In the genomic region with DNA sequence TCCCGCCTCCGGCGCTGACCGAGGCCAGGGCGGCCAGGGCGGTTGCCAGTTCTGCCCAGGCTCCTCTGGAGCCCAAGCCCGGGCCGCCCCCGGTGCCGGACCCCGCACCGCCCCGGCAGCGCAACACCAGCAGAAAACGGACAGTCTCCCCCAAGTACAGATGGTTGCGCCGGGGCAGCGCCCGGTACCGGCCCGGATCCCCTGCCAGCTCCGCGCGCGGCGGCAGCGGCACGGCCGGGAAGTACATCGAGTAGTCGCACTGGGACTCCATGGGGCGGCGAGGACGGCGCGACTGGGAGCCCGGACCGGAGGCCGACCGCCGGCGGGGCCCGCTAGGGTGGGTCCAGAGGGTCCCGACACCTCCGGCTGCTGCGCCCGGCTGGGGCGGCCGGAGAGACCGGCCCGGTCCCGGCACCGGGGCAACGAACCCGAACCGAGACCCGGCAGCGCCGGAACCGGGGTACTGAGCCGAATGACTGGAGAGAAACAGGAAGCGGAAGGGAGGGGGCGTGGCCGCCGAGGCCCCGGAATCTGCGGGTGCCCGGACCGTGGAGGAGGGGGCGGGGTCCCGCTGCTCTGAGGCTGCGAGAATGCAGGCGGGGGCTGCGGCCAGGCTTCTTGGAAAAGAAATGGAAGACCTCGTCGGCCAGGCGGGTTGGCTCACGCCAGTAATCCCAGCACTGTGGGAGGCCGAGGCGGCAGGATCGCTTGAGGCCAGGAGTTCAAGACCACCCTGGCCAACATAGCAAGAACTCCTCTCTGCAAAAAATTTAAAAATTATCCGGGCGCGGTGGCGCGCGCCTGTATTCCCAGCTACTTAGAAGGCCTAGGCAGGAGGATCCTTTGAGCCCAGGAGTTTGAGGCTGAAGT, we compare ENCODE assay signal across 1 cellular context.
TF ChIP-seq lines count a peak whose summit lies in the region.

A gene with protein sequence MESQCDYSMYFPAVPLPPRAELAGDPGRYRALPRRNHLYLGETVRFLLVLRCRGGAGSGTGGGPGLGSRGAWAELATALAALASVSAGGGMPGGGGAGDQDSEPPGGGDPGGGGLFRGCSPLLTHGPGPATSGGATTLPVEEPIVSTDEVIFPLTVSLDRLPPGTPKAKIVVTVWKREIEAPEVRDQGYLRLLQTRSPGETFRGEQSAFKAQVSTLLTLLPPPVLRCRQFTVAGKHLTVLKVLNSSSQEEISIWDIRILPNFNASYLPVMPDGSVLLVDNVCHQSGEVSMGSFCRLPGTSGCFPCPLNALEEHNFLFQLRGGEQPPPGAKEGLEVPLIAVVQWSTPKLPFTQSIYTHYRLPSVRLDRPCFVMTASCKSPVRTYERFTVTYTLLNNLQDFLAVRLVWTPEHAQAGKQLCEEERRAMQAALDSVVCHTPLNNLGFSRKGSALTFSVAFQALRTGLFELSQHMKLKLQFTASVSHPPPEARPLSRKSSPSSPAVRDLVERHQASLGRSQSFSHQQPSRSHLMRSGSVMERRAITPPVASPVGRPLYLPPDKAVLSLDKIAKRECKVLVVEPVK (minus strand): TSS at position 495 of the 870 bp plus-strand sequence. CDS start 224 bp downstream, at position 271.

TF ChIP-seq in SK-N-SH, 30 proteins besides CTCF, POLR2A, EP300 and RAD21 (continued from another document):
- TF ChIP-seq GABPA (IDR thresholded peaks at IDR 0.05; ENCODE audit: low read depth) (peak; percentile 93), MXI1 (IDR thresholded peaks at IDR 0.05; ENCODE audit: low read depth, low read length) (peak; percentile 72), NFIC (IDR thresholded peaks at IDR 0.05; ENCODE audit: borderline replicate concordance) (no peak), USF2 (IDR thresholded peaks at IDR 0.05; ENCODE audit: borderline replicate concordance, low read depth, low read length) (no peak), EZH2phosphoT487 (IDR thresholded peaks at IDR 0.05; ENCODE audit: borderline replicate concordance, low read depth) (no peak), GATA2 (CRISPR knock-in tag; IDR thresholded peaks at IDR 0.05) (no peak), ZBTB33 (IDR thresholded peaks at IDR 0.05; ENCODE audit: borderline replicate concordance, low read depth) (no peak), SIN3A (IDR thresholded peaks at IDR 0.05; ENCODE audit: borderline replicate concordance, low read depth, low read length) (peak; percentile 81; the same call in 1 of the 2 replicates), RXRA (IDR thresholded peaks at IDR 0.05; ENCODE audit: borderline replicate concordance, low read depth) (no peak), NRF1 (IDR thresholded peaks at IDR 0.05; ENCODE audit: low read depth, low read length) (no peak), ELF1 (IDR thresholded peaks at IDR 0.05) (peak; percentile 87), CHD2 (IDR thresholded peaks at IDR 0.05; ENCODE audit: low read length, partially characterized antibody) (peak; percentile 84), TEAD4 (IDR thresholded peaks at IDR 0.05; ENCODE audit: borderline replicate concordance, insufficient read depth) (peak; percentile 59; the same call in 1 of the 2 replicates), TAF1 (IDR thresholded peaks at IDR 0.05; ENCODE audit: borderline replicate concordance, low read depth, low read length) (peak; percentile 90), RCOR1 (IDR thresholded peaks at IDR 0.05; ENCODE audit: low read length) (peak; percentile 33; the same call in 1 of the 2 replicates), POLR2AphosphoS5 (IDR thresholded peaks at IDR 0.05; ENCODE audit: low read depth, low read length) (peak; percentile 96), RFX5 (IDR thresholded peaks at IDR 0.05; ENCODE audit: low read length) (no peak), FOXJ3 (CRISPR knock-in tag; IDR thresholded peaks at IDR 0.05) (no peak), JUND (IDR thresholded peaks at IDR 0.05) (no peak), FOSL2 (IDR thresholded peaks at IDR 0.05; ENCODE audit: borderline replicate concordance, low read depth) (no peak), SMC3 (IDR thresholded peaks at IDR 0.05; ENCODE audit: low read depth, low read length) (no peak), MEF2A (IDR thresholded peaks at IDR 0.05; ENCODE audit: borderline replicate concordance, low read depth) (no peak)
- TF ChIP-seq, protein P1, sequence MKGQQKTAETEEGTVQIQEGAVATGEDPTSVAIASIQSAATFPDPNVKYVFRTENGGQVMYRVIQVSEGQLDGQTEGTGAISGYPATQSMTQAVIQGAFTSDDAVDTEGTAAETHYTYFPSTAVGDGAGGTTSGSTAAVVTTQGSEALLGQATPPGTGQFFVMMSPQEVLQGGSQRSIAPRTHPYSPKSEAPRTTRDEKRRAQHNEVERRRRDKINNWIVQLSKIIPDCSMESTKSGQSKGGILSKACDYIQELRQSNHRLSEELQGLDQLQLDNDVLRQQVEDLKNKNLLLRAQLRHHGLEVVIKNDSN (IDR thresholded peaks at IDR 0.05; ENCODE audit: borderline replicate concordance, low read depth), result no peak
- TF ChIP-seq, protein P2, sequence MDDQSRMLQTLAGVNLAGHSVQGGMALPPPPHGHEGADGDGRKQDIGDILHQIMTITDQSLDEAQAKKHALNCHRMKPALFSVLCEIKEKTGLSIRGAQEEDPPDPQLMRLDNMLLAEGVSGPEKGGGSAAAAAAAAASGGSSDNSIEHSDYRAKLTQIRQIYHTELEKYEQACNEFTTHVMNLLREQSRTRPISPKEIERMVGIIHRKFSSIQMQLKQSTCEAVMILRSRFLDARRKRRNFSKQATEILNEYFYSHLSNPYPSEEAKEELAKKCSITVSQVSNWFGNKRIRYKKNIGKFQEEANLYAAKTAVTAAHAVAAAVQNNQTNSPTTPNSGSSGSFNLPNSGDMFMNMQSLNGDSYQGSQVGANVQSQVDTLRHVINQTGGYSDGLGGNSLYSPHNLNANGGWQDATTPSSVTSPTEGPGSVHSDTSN (IDR thresholded peaks at IDR 0.05), result 0 out of 2 replicates have a peak, but pooled peaks have one; percentile 23
- TF ChIP-seq, protein P3, sequence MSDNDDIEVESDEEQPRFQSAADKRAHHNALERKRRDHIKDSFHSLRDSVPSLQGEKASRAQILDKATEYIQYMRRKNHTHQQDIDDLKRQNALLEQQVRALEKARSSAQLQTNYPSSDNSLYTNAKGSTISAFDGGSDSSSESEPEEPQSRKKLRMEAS (IDR thresholded peaks at IDR 0.05; ENCODE audit: low read depth), result peak; percentile 62; the same call in 1 of the 2 replicates
